In genomic region chr4:163603246-163603645, GRCh38 we compare ENCODE assay signal across 24 cellular contexts.
A peak's percentile ranks its signal among the peaks of the same experiment; 100 is the strongest.
DNase-seq lines count a peak whose midpoint lies in the region; ATAC-seq and TF ChIP-seq lines count a peak whose summit lies in the region.
"Had no signal": no experiment of that assay in that cellular context is flagged by ENCODE, and none has a peak within 500 bp of the region (broad histone marks: within the 10 kb centered on the region; RNA-seq: fewer than 3 reads in every experiment).

No MANE protein-coding gene starts in this region.

- H3K36me3 ChIP-seq in OCI-LY1 (ENCODE audit: insufficient read depth, low read length) (no peaks in the 10 kb centered on the region), sigmoid colon (no peaks in the 10 kb centered on the region)
- H3K36me3 ChIP-seq: heart right ventricle, neural progenitor cell had no signal

- ATAC-seq in GM18517 (IDR thresholded peaks at IDR 0.05; ENCODE audit: unreplicated experiment) (peak; percentile 39), HG02610 (IDR thresholded peaks at IDR 0.05; ENCODE audit: unreplicated experiment) (peak; percentile 32), memory B cell (ENCODE audit: low read depth) (peak; percentile 51)
- ATAC-seq: GM23338; heart right ventricle; HepG2; left ventricle myocardium superior; mucosa of descending colon; stimulated activated effector memory CD8-positive, alpha-beta T cell treated with anti-CD3 and anti-CD28 coated beads, Interleukin-12 subunit alpha, Interleukin-12 subunit beta, amount 100 ng/mL, for 72 hours had no signal

- 40 to 50% methylated on average over 5 of the region's 5 CpGs for WGBS in sigmoid colon, 2 donors

- no peak overlapping the region; the same call in 1 of the 2 replicates for H3K4me2 ChIP-seq in OCI-LY1 (ENCODE audit: low read length)
- H3K4me2 ChIP-seq: GM23338, neural progenitor cell had no signal

- no peaks in the 10 kb centered on the region for H3K27me3 ChIP-seq in OCI-LY1 (ENCODE audit: insufficient read depth, low read length)
- H3K27me3 ChIP-seq in sigmoid colon: no peaks in the 10 kb centered on the region
- H3K27me3 ChIP-seq: heart right ventricle, neural progenitor cell had no signal

- no peaks in the 10 kb centered on the region for H3K9me3 Mint-ChIP-seq in memory B cell
- H3K9me3 Mint-ChIP-seq: GM23338; neural progenitor cell; stimulated activated effector memory CD8-positive, alpha-beta T cell treated with anti-CD3 and anti-CD28 coated beads, Interleukin-12 subunit alpha, Interleukin-12 subunit beta, amount 100 ng/mL, for 72 hours had no signal

- H3K4me3 Mint-ChIP-seq in memory B cell: peak overlapping the region; percentile 89
- H3K4me3 Mint-ChIP-seq: GM23338; neural progenitor cell; stimulated activated effector memory CD8-positive, alpha-beta T cell treated with anti-CD3 and anti-CD28 coated beads, Interleukin-12 subunit alpha, Interleukin-12 subunit beta, amount 100 ng/mL, for 72 hours had no signal

- no peak for TF ChIP-seq POLR2A in sigmoid colon (IDR thresholded peaks at IDR 0.05)

- peaks cover 58% of the 10 kb centered on the region for H3K4me1 Mint-ChIP-seq in memory B cell
- H3K4me1 Mint-ChIP-seq: neural progenitor cell; stimulated activated effector memory CD8-positive, alpha-beta T cell treated with anti-CD3 and anti-CD28 coated beads, Interleukin-12 subunit alpha, Interleukin-12 subunit beta, amount 100 ng/mL, for 72 hours had no signal

- H3K27ac Mint-ChIP-seq in memory B cell: peak overlapping the region; percentile 84
- H3K27ac Mint-ChIP-seq: GM23338; neural progenitor cell; progenitor cell of endocrine pancreas; stimulated activated effector memory CD8-positive, alpha-beta T cell treated with anti-CD3 and anti-CD28 coated beads, Interleukin-12 subunit alpha, Interleukin-12 subunit beta, amount 100 ng/mL, for 72 hours had no signal

- TF ChIP-seq CTCF in OCI-LY1 (IDR thresholded peaks at IDR 0.05; ENCODE audit: low read length) (no peak), sigmoid colon (IDR thresholded peaks at IDR 0.05) (no peak), GM20000 (IDR thresholded peaks at IDR 0.05; ENCODE audit: extremely low read depth, missing control alignments) (no peak)

- H4K20me1 ChIP-seq in OCI-LY1 (ENCODE audit: insufficient read depth, low read length): no peaks in the 10 kb centered on the region

- TF ChIP-seq EP300 in sigmoid colon (IDR thresholded peaks at IDR 0.05): no peak

- intact Hi-C loops in sigmoid colon (cut with DNase I): no loop called here

- H2AFZ ChIP-seq in OCI-LY1 (ENCODE audit: low read length): peak overlapping the region; percentile 2; the same call in 1 of the 2 replicates
- H2AFZ ChIP-seq: GM23338, neural progenitor cell had no signal

- no peaks in the 10 kb centered on the region for H3K9me2 ChIP-seq in OCI-LY1 (ENCODE audit: low read depth, low read length)

- H3K27ac ChIP-seq in OCI-LY1 (ENCODE audit: low read depth, low read length, poor library complexity, severe bottlenecking): peak overlapping the region; percentile 35
- no peak overlapping the region for H3K27ac ChIP-seq in sigmoid colon
- H3K27ac ChIP-seq: heart right ventricle, neural progenitor cell had no signal

- H3K9me3 ChIP-seq in OCI-LY1 (ENCODE audit: low read length) (no peaks in the 10 kb centered on the region), sigmoid colon (no peaks in the 10 kb centered on the region)
- H3K9me3 ChIP-seq: mucosa of descending colon had no signal

- H3K4me3 ChIP-seq in OCI-LY1 (ENCODE audit: low read depth, low read length, poor library complexity, severe bottlenecking) (no peak overlapping the region), sigmoid colon (no peak overlapping the region)
- H3K4me3 ChIP-seq: GM23338, heart right ventricle, mucosa of descending colon, neural progenitor cell had no signal

- no peak overlapping the region for H3K9ac ChIP-seq in OCI-LY1 (ENCODE audit: low read length)
- H3K9ac ChIP-seq: neural progenitor cell had no signal

- no peaks in the 10 kb centered on the region for H3K79me2 ChIP-seq in OCI-LY1 (ENCODE audit: insufficient read depth, low read length)

- H3K36me3 Mint-ChIP-seq in memory B cell: peaks cover 43% of the 10 kb centered on the region
- H3K36me3 Mint-ChIP-seq: neural progenitor cell; stimulated activated effector memory CD8-positive, alpha-beta T cell treated with anti-CD3 and anti-CD28 coated beads, Interleukin-12 subunit alpha, Interleukin-12 subunit beta, amount 100 ng/mL, for 72 hours had no signal

- H3K27me3 Mint-ChIP-seq in memory B cell: no peaks in the 10 kb centered on the region
- H3K27me3 Mint-ChIP-seq: progenitor cell of endocrine pancreas had no signal

- no peak for DNase-seq in memory B cell (ENCODE audit: low spot score in 2 of 2)
- no peak for DNase-seq in sigmoid colon
- DNase-seq in GM20000 (ENCODE audit: low spot score): no peak
- DNase-seq in NCI-H774 (lab: John Stamatoyannopoulos, UW): no peak
- DNase-seq in NCI-H187 (lab: John Stamatoyannopoulos, UW): no peak
- DNase-seq: activated CD4-positive, alpha-beta T cell treated with anti-CD3 and anti-CD28 coated beads for 4 hours; activated CD8-positive, alpha-beta memory T cell treated with anti-CD3 and anti-CD28 coated beads, Interleukin-2, amount 50 U/mL, for 4 hours; dermis blood vessel endothelial cell; heart right ventricle; left ventricle myocardium superior; MM.1S; mucosa of descending colon; NCI-H1436 treated with DMSO at 0.1 percent for 48 hours; NCI-H748 treated with DMSO at 0.1 percent for 48 hours; SHP77 treated with DMSO at 0.1 percent for 48 hours; T-helper 1 cell had no signal

- H3K4me1 ChIP-seq in OCI-LY1 (ENCODE audit: insufficient read depth, low read length, severe bottlenecking) (peaks cover 79% of the 10 kb centered on the region), sigmoid colon (no peaks in the 10 kb centered on the region)
- H3K4me1 ChIP-seq: neural progenitor cell had no signal

- H3F3A ChIP-seq in OCI-LY1 (ENCODE audit: insufficient read depth, low read length): no peaks in the 10 kb centered on the region
